ENCODE assay signal across 8 cellular contexts in genomic region chr4:84965558-84966381, GRCh38. TPM values are rescaled to one million over a fixed set of nuclear protein-coding genes. Genes with fewer than 3 reads are reported as not detected.
DNase-seq lines count a peak whose midpoint lies in the region; ATAC-seq and TF ChIP-seq lines count a peak whose summit lies in the region.

No MANE protein-coding gene starts in this region.

- peak overlapping the region; percentile 76 to 97 (median 95) for H3K27ac ChIP-seq in gastroesophageal sphincter

- POLR2A ChIA-PET in activated CD8-positive, alpha-beta T cell treated with anti-CD3 and anti-CD28 coated beads, Interleukin-2, amount 10 ng/mL, durations not matched to agents 7 days and 5 days (lab: Charles Lee) = no interaction called here

- peaks cover 14 to 23% of the 10 kb centered on the region in 2 donors for H3K27me3 Mint-ChIP-seq in natural killer cell treated with Interleukin-12 subunit alpha and Interleukin-12 subunit beta and Interleukin-15 and Interleukin-18, amount 100 ng/mL, for 72 hours
- peaks cover 31 to 36% of the 10 kb centered on the region in 2 donors for H3K27me3 Mint-ChIP-seq in natural killer cell (ENCODE audit: low read depth in 2 of 2)
- peaks cover 28% of the 10 kb centered on the region for H3K27me3 Mint-ChIP-seq in activated CD8-positive, alpha-beta T cell treated with anti-CD3 and anti-CD28 coated beads, Interleukin-2, amount 10 ng/mL, durations not matched to agents 7 days and 5 days (ENCODE audit: low read depth)
- no peaks in the 10 kb centered on the region for H3K27me3 Mint-ChIP-seq in nephron progenitor cell (ENCODE audit: low read depth, poor library complexity)

- H3K9me3 ChIP-seq in gastroesophageal sphincter = no peaks in the 10 kb centered on the region

- peak overlapping the region; percentile 76 to 86 for H3K4me3 ChIP-seq in gastroesophageal sphincter

- CTCF ChIA-PET in activated CD8-positive, alpha-beta T cell treated with anti-CD3 and anti-CD28 coated beads, Interleukin-2, amount 10 ng/mL, durations not matched to agents 7 days and 5 days (lab: Charles Lee) = no interaction called here

- no peaks in the 10 kb centered on the region for H3K27me3 ChIP-seq in gastroesophageal sphincter

- intact Hi-C loops in natural killer cell (cut with micrococcal nuclease) = no loop called here

- peaks cover 7% of the 10 kb centered on the region for H3K36me3 Mint-ChIP-seq in natural killer cell treated with Interleukin-12 subunit alpha and Interleukin-12 subunit beta and Interleukin-15 and Interleukin-18, amount 100 ng/mL, for 72 hours
- H3K36me3 Mint-ChIP-seq in natural killer cell (peaks cover 6% of the 10 kb centered on the region), nephron progenitor cell (ENCODE audit: low read depth) (peaks cover 21% of the 10 kb centered on the region)
- H3K36me3 Mint-ChIP-seq in activated CD8-positive, alpha-beta T cell treated with anti-CD3 and anti-CD28 coated beads, Interleukin-2, amount 10 ng/mL, durations not matched to agents 7 days and 5 days (ENCODE audit: low read depth) = peaks cover 3% of the 10 kb centered on the region

- WGBS in gastroesophageal sphincter (ENCODE audit: low coverage in 1 of 2), 2 donors = 0% methylated on average over 4 of the region's 98 CpGs; no CpG with 5 or more reads in 1 of the 2 donors

- no peak for TF ChIP-seq POLR2A in gastroesophageal sphincter (IDR thresholded peaks at IDR 0.05)

- no peaks in the 10 kb centered on the region for H3K36me3 ChIP-seq in gastroesophageal sphincter

- peaks cover 0 to 44% (median 0%) of the 10 kb centered on the region in 3 donors for H3K4me1 ChIP-seq in gastroesophageal sphincter

- peak; percentile 20 to 33 for ATAC-seq in natural killer cell treated with Interleukin-12 subunit alpha and Interleukin-12 subunit beta and Interleukin-15 and Interleukin-18, amount 100 ng/mL, for 72 hours
- ATAC-seq in natural killer cell (no peak), gastroesophageal sphincter (peak; percentile 25), GM21619 (IDR thresholded peaks at IDR 0.05; ENCODE audit: unreplicated experiment) (no peak)
- peak; percentile 44 for ATAC-seq in activated CD8-positive, alpha-beta T cell treated with anti-CD3 and anti-CD28 coated beads, Interleukin-2, amount 10 ng/mL, durations not matched to agents 7 days and 5 days

- H3K9me3 Mint-ChIP-seq in natural killer cell treated with Interleukin-12 subunit alpha and Interleukin-12 subunit beta and Interleukin-15 and Interleukin-18, amount 100 ng/mL, for 72 hours = no peaks in the 10 kb centered on the region
- H3K9me3 Mint-ChIP-seq in natural killer cell = peaks cover 2 to 5% of the 10 kb centered on the region in 2 donors
- H3K9me3 Mint-ChIP-seq in activated CD8-positive, alpha-beta T cell treated with anti-CD3 and anti-CD28 coated beads, Interleukin-2, amount 10 ng/mL, durations not matched to agents 7 days and 5 days (ENCODE audit: insufficient read depth) = no peaks in the 10 kb centered on the region
- H3K9me3 Mint-ChIP-seq in nephron progenitor cell = no peaks in the 10 kb centered on the region

- TF ChIP-seq CTCF in natural killer cell (IDR thresholded peaks at IDR 0.05) (no peak), gastroesophageal sphincter (IDR thresholded peaks at IDR 0.05) (peak in 1 of 4 experiments; percentile 46), nephron progenitor cell (IDR thresholded peaks at IDR 0.05) (no peak)

- peaks cover 4 to 7% of the 10 kb centered on the region in 2 donors for H3K4me1 Mint-ChIP-seq in natural killer cell treated with Interleukin-12 subunit alpha and Interleukin-12 subunit beta and Interleukin-15 and Interleukin-18, amount 100 ng/mL, for 72 hours (ENCODE audit: low read depth in 2 of 2)
- peaks cover 0 to 6% of the 10 kb centered on the region in 2 donors for H3K4me1 Mint-ChIP-seq in natural killer cell
- peaks cover 11% of the 10 kb centered on the region for H3K4me1 Mint-ChIP-seq in activated CD8-positive, alpha-beta T cell treated with anti-CD3 and anti-CD28 coated beads, Interleukin-2, amount 10 ng/mL, durations not matched to agents 7 days and 5 days (ENCODE audit: low read depth)
- H3K4me1 Mint-ChIP-seq in nephron progenitor cell = peaks cover 38% of the 10 kb centered on the region

- H3K27ac Mint-ChIP-seq in natural killer cell treated with Interleukin-12 subunit alpha and Interleukin-12 subunit beta and Interleukin-15 and Interleukin-18, amount 100 ng/mL, for 72 hours = no peak overlapping the region
- no peak overlapping the region for H3K27ac Mint-ChIP-seq in natural killer cell
- H3K27ac Mint-ChIP-seq in activated CD8-positive, alpha-beta T cell treated with anti-CD3 and anti-CD28 coated beads, Interleukin-2, amount 10 ng/mL, durations not matched to agents 7 days and 5 days = no peak overlapping the region
- no peak overlapping the region for H3K27ac Mint-ChIP-seq in nephron progenitor cell

- in situ Hi-C loops in KBM-7 (cut with MboI; ENCODE audit: low pct_unique_long_range_greater_than_20kb, low sequenced_read_pairs) = loop anchor here (25.0 kb wide), 1 partner anchor 228 kb away; no protein-coding TSS in a partner anchor

- H3K4me3 Mint-ChIP-seq in natural killer cell treated with Interleukin-12 subunit alpha and Interleukin-12 subunit beta and Interleukin-15 and Interleukin-18, amount 100 ng/mL, for 72 hours = no peak overlapping the region
- H3K4me3 Mint-ChIP-seq in natural killer cell = no peak overlapping the region
- H3K4me3 Mint-ChIP-seq in activated CD8-positive, alpha-beta T cell treated with anti-CD3 and anti-CD28 coated beads, Interleukin-2, amount 10 ng/mL, durations not matched to agents 7 days and 5 days = peak overlapping the region; percentile 8
- H3K4me3 Mint-ChIP-seq in nephron progenitor cell = peak overlapping the region; percentile 88

- no peak for DNase-seq in natural killer cell treated with Interleukin-12 subunit alpha and Interleukin-12 subunit beta and Interleukin-15 and Interleukin-18, amount 100 ng/mL, for 72 hours (ENCODE audit: low spot score)
- DNase-seq in natural killer cell (no peak), KBM-7 (peak; percentile 54), nephron progenitor cell (peak; percentile 74)
- no peak for DNase-seq in activated CD8-positive, alpha-beta T cell treated with anti-CD3 and anti-CD28 coated beads, Interleukin-2, amount 10 ng/mL, durations not matched to agents 7 days and 5 days
- no peak for DNase-seq in central memory CD4-positive, alpha-beta T cell

- TF ChIP-seq EP300 in gastroesophageal sphincter (IDR thresholded peaks at IDR 0.05) = no peak

RNA-seq across cellular contexts. Expression of gene WDFY3, which starts 0.7 kb away (rescaled TPM):
- total RNA-seq in natural killer cell treated with Interleukin-12 subunit alpha and Interleukin-12 subunit beta and Interleukin-15 and Interleukin-18, amount 100 ng/mL, for 72 hours = under 1 TPM; 0.21 to 0.59 TPM
- total RNA-seq in natural killer cell = 1 to 10 TPM; 2.5 to 7.2 (median 6.0) TPM
- not detected for total RNA-seq in activated CD8-positive, alpha-beta T cell treated with anti-CD3 and anti-CD28 coated beads, Interleukin-2, amount 10 ng/mL, durations not matched to agents 7 days and 5 days
- 100 to 1,000 TPM in 1 of 4 donors, 10 to 100 TPM in 3; 76.7 to 140 (median 90.1) TPM for total RNA-seq in gastroesophageal sphincter

Comparison
In these comparisons a context has a peak if more than half of its experiments do, and no peak if none do; other contexts are left out.
1. ATAC-seq: peak in natural killer cell treated with Interleukin-12 subunit alpha and Interleukin-12 subunit beta and Interleukin-15 and Interleukin-18, amount 100 ng/mL, for 72 hours (2 of 2), activated CD8-positive, alpha-beta T cell treated with anti-CD3 and anti-CD28 coated beads, Interleukin-2, amount 10 ng/mL, durations not matched to agents 7 days and 5 days (single experiment) and gastroesophageal sphincter (single experiment); none in natural killer cell (0 of 3) and GM21619 (single experiment).
2. DNase-seq: peak in KBM-7 (single experiment) and nephron progenitor cell (single experiment); none in natural killer cell treated with Interleukin-12 subunit alpha and Interleukin-12 subunit beta and Interleukin-15 and Interleukin-18, amount 100 ng/mL, for 72 hours (single experiment), natural killer cell (single experiment), activated CD8-positive, alpha-beta T cell treated with anti-CD3 and anti-CD28 coated beads, Interleukin-2, amount 10 ng/mL, durations not matched to agents 7 days and 5 days (single experiment) and central memory CD4-positive, alpha-beta T cell (single experiment).
3. H3K4me3 Mint-ChIP-seq: peak in activated CD8-positive, alpha-beta T cell treated with anti-CD3 and anti-CD28 coated beads, Interleukin-2, amount 10 ng/mL, durations not matched to agents 7 days and 5 days (single experiment) and nephron progenitor cell (single experiment); none in natural killer cell treated with Interleukin-12 subunit alpha and Interleukin-12 subunit beta and Interleukin-15 and Interleukin-18, amount 100 ng/mL, for 72 hours (single experiment) and natural killer cell (single experiment).
4. RNA of gene WDFY3, which starts 0.7 kb away (total RNA-seq): 76.7 to 140 TPM in gastroesophageal sphincter; 2.5 to 7.2 TPM in natural killer cell, 0.21 to 0.59 TPM in natural killer cell treated with Interleukin-12 subunit alpha and Interleukin-12 subunit beta and Interleukin-15 and Interleukin-18, amount 100 ng/mL, for 72 hours and not detected in activated CD8-positive, alpha-beta T cell treated with anti-CD3 and anti-CD28 coated beads, Interleukin-2, amount 10 ng/mL, durations not matched to agents 7 days and 5 days; every median in the first group is over 4 times any median in the second.